Comparison of ENCODE assay signal across 1 cellular context in genomic region chr3:178514411-178514800, GRCh38.
TF ChIP-seq lines count a peak whose summit lies in the region.

No MANE protein-coding gene starts in this region.

TF ChIP-seq in GM12878, 131 proteins besides CTCF, POLR2A, EP300 and RAD21 (continued from another document):
- TF ChIP-seq USF2 (IDR thresholded peaks at IDR 0.05; ENCODE audit: borderline replicate concordance, low read depth, low read length) (no peak), MTA3 (IDR thresholded peaks at IDR 0.05; ENCODE audit: borderline replicate concordance, low read length) (no peak), RFX5 (IDR thresholded peaks at IDR 0.05; ENCODE audit: low read depth, low read length) (no peak), TBL1XR1 (IDR thresholded peaks at IDR 0.05; ENCODE audit: low read depth, low read length) (no peak), SRF (IDR thresholded peaks at IDR 0.05; ENCODE audit: low read depth in 2 of 2, low read length in 2 of 2) (no peak), ATF7 (IDR thresholded peaks at IDR 0.05; ENCODE audit: low read depth) (no peak), RBBP5 (conservative IDR thresholded peaks at IDR 0.05) (no peak), NFYA (IDR thresholded peaks at IDR 0.05; ENCODE audit: borderline replicate concordance, low read depth, low read length) (no peak), MLLT1 (IDR thresholded peaks at IDR 0.05) (no peak), KAT2A (conservative IDR thresholded peaks at IDR 0.05; ENCODE audit: control insufficient read depth, low read depth, low read length) (no peak), ZBTB11 (CRISPR knock-in tag; IDR thresholded peaks at IDR 0.05) (no peak), BCLAF1 (IDR thresholded peaks at IDR 0.05) (no peak), GABPA (IDR thresholded peaks at IDR 0.05; ENCODE audit: low read depth) (no peak), TARDBP (IDR thresholded peaks at IDR 0.05; ENCODE audit: borderline replicate concordance) (no peak)
